1 cellular context compared by ENCODE assay signal in the genomic region with DNA sequence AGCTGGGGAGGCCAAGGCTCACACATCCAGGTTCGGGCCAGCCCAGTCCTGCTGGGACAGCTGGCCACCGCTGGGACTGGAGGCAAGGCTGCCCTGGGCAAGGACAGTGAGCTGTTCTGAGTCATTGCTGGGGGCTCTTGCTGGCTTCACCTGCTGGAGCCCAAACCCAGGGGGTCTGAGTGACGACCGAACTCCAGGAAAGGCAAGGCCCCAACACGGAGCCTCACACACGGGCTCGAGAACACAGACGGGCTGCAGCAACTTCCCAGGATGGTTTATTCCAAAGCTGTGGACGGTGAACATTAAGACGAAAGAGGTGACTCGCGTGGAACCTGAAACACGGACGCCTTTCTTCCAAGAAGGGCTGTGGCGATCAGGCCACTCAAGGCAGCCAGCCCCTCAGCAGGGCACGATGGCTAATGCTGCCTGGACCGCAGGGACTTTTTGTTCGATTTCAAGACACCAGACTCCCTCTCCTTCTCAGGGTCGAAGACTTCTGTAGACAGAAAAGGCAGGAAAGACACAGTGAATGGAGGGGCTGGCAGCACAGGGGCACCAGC.
TF ChIP-seq lines count a peak whose summit lies in the region.

No MANE protein-coding gene starts in this region.

TF ChIP-seq in GM23338, 12 proteins besides CTCF, POLR2A, EP300 and RAD21:
- TF ChIP-seq ZNF331 (CRISPR knock-in tag; IDR thresholded peaks at IDR 0.05; ENCODE audit: low read depth) = no peak
- TF ChIP-seq JUNB (IDR thresholded peaks at IDR 0.05; ENCODE audit: unreplicated experiment) = no peak
- no peak for TF ChIP-seq ZNF114 (CRISPR knock-in tag; IDR thresholded peaks at IDR 0.05)
- TF ChIP-seq STAT1 (IDR thresholded peaks at IDR 0.05; ENCODE audit: unreplicated experiment) = no peak
- TF ChIP-seq, protein P1, sequence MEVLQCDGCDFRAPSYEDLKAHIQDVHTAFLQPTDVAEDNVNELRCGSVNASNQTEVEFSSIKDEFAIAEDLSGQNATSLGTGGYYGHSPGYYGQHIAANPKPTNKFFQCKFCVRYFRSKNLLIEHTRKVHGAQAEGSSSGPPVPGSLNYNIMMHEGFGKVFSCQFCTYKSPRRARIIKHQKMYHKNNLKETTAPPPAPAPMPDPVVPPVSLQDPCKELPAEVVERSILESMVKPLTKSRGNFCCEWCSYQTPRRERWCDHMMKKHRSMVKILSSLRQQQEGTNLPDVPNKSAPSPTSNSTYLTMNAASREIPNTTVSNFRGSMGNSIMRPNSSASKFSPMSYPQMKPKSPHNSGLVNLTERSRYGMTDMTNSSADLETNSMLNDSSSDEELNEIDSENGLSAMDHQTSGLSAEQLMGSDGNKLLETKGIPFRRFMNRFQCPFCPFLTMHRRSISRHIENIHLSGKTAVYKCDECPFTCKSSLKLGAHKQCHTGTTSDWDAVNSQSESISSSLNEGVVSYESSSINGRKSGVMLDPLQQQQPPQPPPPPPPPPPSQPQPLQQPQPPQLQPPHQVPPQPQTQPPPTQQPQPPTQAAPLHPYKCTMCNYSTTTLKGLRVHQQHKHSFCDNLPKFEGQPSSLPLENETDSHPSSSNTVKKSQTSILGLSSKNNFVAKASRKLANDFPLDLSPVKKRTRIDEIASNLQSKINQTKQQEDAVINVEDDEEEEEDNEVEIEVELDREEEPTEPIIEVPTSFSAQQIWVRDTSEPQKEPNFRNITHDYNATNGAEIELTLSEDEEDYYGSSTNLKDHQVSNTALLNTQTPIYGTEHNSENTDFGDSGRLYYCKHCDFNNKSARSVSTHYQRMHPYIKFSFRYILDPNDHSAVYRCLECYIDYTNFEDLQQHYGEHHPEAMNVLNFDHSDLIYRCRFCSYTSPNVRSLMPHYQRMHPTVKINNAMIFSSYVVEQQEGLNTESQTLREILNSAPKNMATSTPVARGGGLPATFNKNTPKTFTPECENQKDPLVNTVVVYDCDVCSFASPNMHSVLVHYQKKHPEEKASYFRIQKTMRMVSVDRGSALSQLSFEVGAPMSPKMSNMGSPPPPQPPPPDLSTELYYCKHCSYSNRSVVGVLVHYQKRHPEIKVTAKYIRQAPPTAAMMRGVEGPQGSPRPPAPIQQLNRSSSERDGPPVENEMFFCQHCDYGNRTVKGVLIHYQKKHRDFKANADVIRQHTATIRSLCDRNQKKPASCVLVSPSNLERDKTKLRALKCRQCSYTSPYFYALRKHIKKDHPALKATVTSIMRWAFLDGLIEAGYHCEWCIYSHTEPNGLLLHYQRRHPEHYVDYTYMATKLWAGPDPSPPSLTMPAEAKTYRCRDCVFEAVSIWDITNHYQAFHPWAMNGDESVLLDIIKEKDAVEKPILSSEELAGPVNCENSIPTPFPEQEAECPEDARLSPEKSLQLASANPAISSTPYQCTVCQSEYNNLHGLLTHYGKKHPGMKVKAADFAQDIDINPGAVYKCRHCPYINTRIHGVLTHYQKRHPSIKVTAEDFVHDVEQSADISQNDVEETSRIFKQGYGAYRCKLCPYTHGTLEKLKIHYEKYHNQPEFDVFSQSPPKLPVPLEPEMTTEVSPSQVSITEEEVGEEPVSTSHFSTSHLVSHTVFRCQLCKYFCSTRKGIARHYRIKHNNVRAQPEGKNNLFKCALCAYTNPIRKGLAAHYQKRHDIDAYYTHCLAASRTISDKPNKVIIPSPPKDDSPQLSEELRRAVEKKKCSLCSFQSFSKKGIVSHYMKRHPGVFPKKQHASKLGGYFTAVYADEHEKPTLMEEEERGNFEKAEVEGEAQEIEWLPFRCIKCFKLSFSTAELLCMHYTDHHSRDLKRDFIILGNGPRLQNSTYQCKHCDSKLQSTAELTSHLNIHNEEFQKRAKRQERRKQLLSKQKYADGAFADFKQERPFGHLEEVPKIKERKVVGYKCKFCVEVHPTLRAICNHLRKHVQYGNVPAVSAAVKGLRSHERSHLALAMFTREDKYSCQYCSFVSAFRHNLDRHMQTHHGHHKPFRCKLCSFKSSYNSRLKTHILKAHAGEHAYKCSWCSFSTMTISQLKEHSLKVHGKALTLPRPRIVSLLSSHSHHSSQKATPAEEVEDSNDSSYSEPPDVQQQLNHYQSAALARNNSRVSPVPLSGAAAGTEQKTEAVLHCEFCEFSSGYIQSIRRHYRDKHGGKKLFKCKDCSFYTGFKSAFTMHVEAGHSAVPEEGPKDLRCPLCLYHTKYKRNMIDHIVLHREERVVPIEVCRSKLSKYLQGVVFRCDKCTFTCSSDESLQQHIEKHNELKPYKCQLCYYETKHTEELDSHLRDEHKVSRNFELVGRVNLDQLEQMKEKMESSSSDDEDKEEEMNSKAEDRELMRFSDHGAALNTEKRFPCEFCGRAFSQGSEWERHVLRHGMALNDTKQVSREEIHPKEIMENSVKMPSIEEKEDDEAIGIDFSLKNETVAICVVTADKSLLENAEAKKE (CRISPR knock-in tag; IDR thresholded peaks at IDR 0.05) = no peak
- TF ChIP-seq EZH2 (IDR thresholded peaks at IDR 0.05; ENCODE audit: low read depth, unreplicated experiment) = no peak
- TF ChIP-seq, protein P2, sequence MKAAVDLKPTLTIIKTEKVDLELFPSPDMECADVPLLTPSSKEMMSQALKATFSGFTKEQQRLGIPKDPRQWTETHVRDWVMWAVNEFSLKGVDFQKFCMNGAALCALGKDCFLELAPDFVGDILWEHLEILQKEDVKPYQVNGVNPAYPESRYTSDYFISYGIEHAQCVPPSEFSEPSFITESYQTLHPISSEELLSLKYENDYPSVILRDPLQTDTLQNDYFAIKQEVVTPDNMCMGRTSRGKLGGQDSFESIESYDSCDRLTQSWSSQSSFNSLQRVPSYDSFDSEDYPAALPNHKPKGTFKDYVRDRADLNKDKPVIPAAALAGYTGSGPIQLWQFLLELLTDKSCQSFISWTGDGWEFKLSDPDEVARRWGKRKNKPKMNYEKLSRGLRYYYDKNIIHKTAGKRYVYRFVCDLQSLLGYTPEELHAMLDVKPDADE (IDR thresholded peaks at IDR 0.05) = no peak
- TF ChIP-seq, protein P3, sequence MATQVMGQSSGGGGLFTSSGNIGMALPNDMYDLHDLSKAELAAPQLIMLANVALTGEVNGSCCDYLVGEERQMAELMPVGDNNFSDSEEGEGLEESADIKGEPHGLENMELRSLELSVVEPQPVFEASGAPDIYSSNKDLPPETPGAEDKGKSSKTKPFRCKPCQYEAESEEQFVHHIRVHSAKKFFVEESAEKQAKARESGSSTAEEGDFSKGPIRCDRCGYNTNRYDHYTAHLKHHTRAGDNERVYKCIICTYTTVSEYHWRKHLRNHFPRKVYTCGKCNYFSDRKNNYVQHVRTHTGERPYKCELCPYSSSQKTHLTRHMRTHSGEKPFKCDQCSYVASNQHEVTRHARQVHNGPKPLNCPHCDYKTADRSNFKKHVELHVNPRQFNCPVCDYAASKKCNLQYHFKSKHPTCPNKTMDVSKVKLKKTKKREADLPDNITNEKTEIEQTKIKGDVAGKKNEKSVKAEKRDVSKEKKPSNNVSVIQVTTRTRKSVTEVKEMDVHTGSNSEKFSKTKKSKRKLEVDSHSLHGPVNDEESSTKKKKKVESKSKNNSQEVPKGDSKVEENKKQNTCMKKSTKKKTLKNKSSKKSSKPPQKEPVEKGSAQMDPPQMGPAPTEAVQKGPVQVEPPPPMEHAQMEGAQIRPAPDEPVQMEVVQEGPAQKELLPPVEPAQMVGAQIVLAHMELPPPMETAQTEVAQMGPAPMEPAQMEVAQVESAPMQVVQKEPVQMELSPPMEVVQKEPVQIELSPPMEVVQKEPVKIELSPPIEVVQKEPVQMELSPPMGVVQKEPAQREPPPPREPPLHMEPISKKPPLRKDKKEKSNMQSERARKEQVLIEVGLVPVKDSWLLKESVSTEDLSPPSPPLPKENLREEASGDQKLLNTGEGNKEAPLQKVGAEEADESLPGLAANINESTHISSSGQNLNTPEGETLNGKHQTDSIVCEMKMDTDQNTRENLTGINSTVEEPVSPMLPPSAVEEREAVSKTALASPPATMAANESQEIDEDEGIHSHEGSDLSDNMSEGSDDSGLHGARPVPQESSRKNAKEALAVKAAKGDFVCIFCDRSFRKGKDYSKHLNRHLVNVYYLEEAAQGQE (IDR thresholded peaks at IDR 0.05; ENCODE audit: unreplicated experiment) = no peak
- TF ChIP-seq NANOG (IDR thresholded peaks at IDR 0.05; ENCODE audit: borderline replicate concordance) = no peak
- no peak for TF ChIP-seq CREB1 (CRISPR knock-in tag; IDR thresholded peaks at IDR 0.05; ENCODE audit: low read depth)
- no peak for TF ChIP-seq EZH2phosphoT487 (IDR thresholded peaks at IDR 0.05; ENCODE audit: unreplicated experiment)
- no peak for TF ChIP-seq POLR2AphosphoS5 (IDR thresholded peaks at IDR 0.05; ENCODE audit: low read depth)
